ENCODE assay signal across 9 cellular contexts in the genomic region with DNA sequence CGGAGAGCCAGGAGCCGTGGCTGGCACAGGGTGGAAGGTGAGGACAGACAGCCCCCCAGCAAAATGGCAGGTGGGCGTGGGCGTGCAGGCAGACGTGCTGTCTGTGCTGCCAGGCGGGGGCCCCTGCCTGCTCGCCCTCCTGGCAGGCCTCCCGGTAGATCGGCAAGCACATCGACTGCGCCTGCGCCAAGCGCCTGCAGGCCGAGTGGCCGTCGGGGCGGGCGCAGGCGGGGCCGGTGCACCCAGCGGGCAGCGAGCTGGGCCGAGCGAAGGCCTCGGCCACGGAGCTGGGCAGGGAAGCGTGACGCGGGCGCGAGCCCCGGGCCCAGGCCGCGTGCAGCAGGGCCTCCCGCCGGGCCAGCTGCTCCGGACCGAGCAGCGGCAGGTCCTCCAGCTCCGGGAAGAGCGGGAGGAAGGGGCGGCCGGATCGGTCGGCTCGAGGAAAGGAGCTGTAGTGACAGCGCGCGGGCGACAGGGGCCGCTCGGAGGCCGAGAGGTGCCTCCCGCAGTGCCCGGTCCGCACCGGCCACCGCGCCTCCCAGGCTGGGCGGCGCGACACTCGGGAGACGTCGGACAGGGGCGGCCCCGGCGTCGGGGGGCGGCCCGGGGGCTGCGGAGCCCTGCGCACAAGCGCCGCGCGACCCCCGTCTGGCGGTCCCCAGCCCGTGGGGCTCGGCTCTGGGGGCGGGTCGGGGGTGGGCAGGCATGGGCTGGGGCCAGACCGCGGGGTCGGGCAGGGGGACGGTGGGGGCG. TPM values are rescaled to one million over a fixed set of nuclear protein-coding genes. Genes with fewer than 3 reads are reported as not detected.
DNase-seq lines count a peak whose midpoint lies in the region; ATAC-seq and TF ChIP-seq lines count a peak whose summit lies in the region.
"Had no signal": no experiment of that assay in that cellular context is flagged by ENCODE, and none has a peak within 500 bp of the region (broad histone marks: within the 10 kb centered on the region; RNA-seq: fewer than 3 reads in every experiment).

No MANE protein-coding gene starts in this region.

- ATAC-seq in T-cell (replicated peaks in 1 of 4) (peak; percentile 31 to 46 (median 36)), HG03378 (IDR thresholded peaks at IDR 0.05; ENCODE audit: unreplicated experiment) (no peak), GM19035 (IDR thresholded peaks at IDR 0.05; ENCODE audit: unreplicated experiment) (no peak)
- peak; percentile 75 for ATAC-seq in naive thymus-derived CD4-positive, alpha-beta T cell

- H3K4me1 Mint-ChIP-seq in T-cell, result peaks cover 15 to 21% (median 16%) of the 10 kb centered on the region in 3 donors
- H3K4me1 Mint-ChIP-seq in naive thymus-derived CD4-positive, alpha-beta T cell, result peaks cover 8 to 23% (median 20%) of the 10 kb centered on the region in 7 donors

- no peaks in the 10 kb centered on the region for H3K27me3 ChIP-seq in naive thymus-derived CD4-positive, alpha-beta T cell (ENCODE audit: control insufficient read depth in 2 of 2, insufficient read depth in 2 of 2, low read length in 2 of 2)

- peak; percentile 24 for TF ChIP-seq CTCF in fibroblast of pulmonary artery (IDR thresholded peaks at IDR 0.05; ENCODE audit: low read length, missing control alignments)

- POLR2A ChIA-PET in T-cell (lab: Charles Lee), result no interaction called here
- POLR2A ChIA-PET in naive thymus-derived CD4-positive, alpha-beta T cell (lab: Charles Lee), result no interaction called here

- H3K27ac Mint-ChIP-seq in T-cell, result no peak overlapping the region
- H3K27ac Mint-ChIP-seq in naive thymus-derived CD4-positive, alpha-beta T cell, result no peak overlapping the region
- H3K27ac Mint-ChIP-seq: IgD-negative memory B cell had no signal

- H3K4me1 ChIP-seq in naive thymus-derived CD4-positive, alpha-beta T cell (ENCODE audit: control insufficient read depth in 2 of 2, insufficient read depth in 2 of 2, low read length in 2 of 2), result no peaks in the 10 kb centered on the region

- H3K4me3 ChIP-seq in fibroblast of pulmonary artery (replicated peaks; ENCODE audit: low read depth, low read length), result no peak overlapping the region
- H3K4me3 ChIP-seq in naive thymus-derived CD4-positive, alpha-beta T cell (ENCODE audit: low read length), result no peak overlapping the region

- peaks cover 15% of the 10 kb centered on the region for H3K36me3 Mint-ChIP-seq in T-cell
- peaks cover 0 to 17% (median 9%) of the 10 kb centered on the region in 5 donors for H3K36me3 Mint-ChIP-seq in naive thymus-derived CD4-positive, alpha-beta T cell
- H3K36me3 Mint-ChIP-seq: IgD-negative memory B cell had no signal

- CTCF ChIA-PET in T-cell (lab: Charles Lee), result interaction anchor here in 1 of 2 donors (1.2 kb wide), 1 partner anchor 19 kb away, joined by 4 read pairs; no protein-coding TSS in a partner anchor
- CTCF ChIA-PET in naive thymus-derived CD4-positive, alpha-beta T cell (lab: Charles Lee), result interaction anchor here (0.7 to 1.4 kb wide), 2 partner anchors 49 to 476 kb away, joined by 3 read pairs; a partner anchor contains a TSS

- DNase-seq in COR-L47 (lab: John Stamatoyannopoulos, UW), result peak; percentile 76
- DNase-seq in HuH-7.5 (ENCODE audit: low spot score), result peak; percentile 97
- DNase-seq in T-cell, result peak in 1 of 34 experiments; percentile 25
- DNase-seq in fibroblast of pulmonary artery (ENCODE audit: low read depth), result peak; percentile 69
- no peak for DNase-seq in naive thymus-derived CD4-positive, alpha-beta T cell
- no peak for DNase-seq in effector CD4-positive, alpha-beta T cell

- H3K9me3 Mint-ChIP-seq in T-cell, result no peaks in the 10 kb centered on the region
- H3K9me3 Mint-ChIP-seq in naive thymus-derived CD4-positive, alpha-beta T cell, result no peaks in the 10 kb centered on the region
- H3K9me3 Mint-ChIP-seq: IgD-negative memory B cell had no signal

- no peaks in the 10 kb centered on the region for H3K9me3 ChIP-seq in naive thymus-derived CD4-positive, alpha-beta T cell (ENCODE audit: control insufficient read depth in 2 of 3, low read length in 3 of 3)

- no peak overlapping the region for H3K4me3 Mint-ChIP-seq in T-cell
- H3K4me3 Mint-ChIP-seq in naive thymus-derived CD4-positive, alpha-beta T cell, result peak overlapping the region in 1 of 10 donors; percentile 41

- intact Hi-C loops in naive thymus-derived CD4-positive, alpha-beta T cell (cut with micrococcal nuclease), result no loop called here

- peaks cover 11 to 13% of the 10 kb centered on the region in 2 donors for H3K27me3 Mint-ChIP-seq in T-cell
- H3K27me3 Mint-ChIP-seq in naive thymus-derived CD4-positive, alpha-beta T cell, result peaks cover 4 to 26% (median 9%) of the 10 kb centered on the region in 5 donors

- no peak overlapping the region for H3K27ac ChIP-seq in naive thymus-derived CD4-positive, alpha-beta T cell (ENCODE audit: low read depth, low read length)

- peaks cover 0 to 12% (median 0%) of the 10 kb centered on the region in 3 experiments for H3K36me3 ChIP-seq in naive thymus-derived CD4-positive, alpha-beta T cell (ENCODE audit: control insufficient read depth in 2 of 3, insufficient read depth in 3 of 3, low read length in 3 of 3)

RNA-seq across cellular contexts. Expression of a gene that starts 16.9 kb away (rescaled TPM):
- not detected for total RNA-seq in T-cell
- under 1 TPM in 2 of 5 experiments, not detected in 3; 0.12 to 0.15 TPM for total RNA-seq in naive thymus-derived CD4-positive, alpha-beta T cell
- polyA plus RNA-seq in naive thymus-derived CD4-positive, alpha-beta T cell, result not detected
- polyA plus RNA-seq: IgD-negative memory B cell had no signal

RNA-seq across cellular contexts. Expression of a gene that starts 30.0 kb away (rescaled TPM):
- total RNA-seq in T-cell, result 10 to 100 TPM in 3 of 5 donors, 1 to 10 TPM in 2; 4.2 to 20.7 (median 15.3) TPM
- total RNA-seq in naive thymus-derived CD4-positive, alpha-beta T cell, result 10 to 100 TPM in 3 of 5 experiments, 1 to 10 TPM in 2; 4.7 to 39.5 (median 11.7) TPM
- 1 to 10 TPM; 5.4 to 6.4 TPM for polyA plus RNA-seq in naive thymus-derived CD4-positive, alpha-beta T cell

RNA-seq across cellular contexts. Expression of a gene that starts 50.7 kb away (rescaled TPM):
- not detected for total RNA-seq in T-cell
- not detected for total RNA-seq in naive thymus-derived CD4-positive, alpha-beta T cell
- polyA plus RNA-seq in naive thymus-derived CD4-positive, alpha-beta T cell, result under 1 TPM in 1 of 2 donors, not detected in 1; 0.14 TPM
- polyA plus RNA-seq: IgD-negative memory B cell had no signal

Comparison
In these comparisons a context has a peak if more than half of its experiments do, and no peak if none do; other contexts are left out.
1. DNase-seq: peak in COR-L47 (single experiment), HuH-7.5 (single experiment) and fibroblast of pulmonary artery (single experiment); none in naive thymus-derived CD4-positive, alpha-beta T cell (0 of 9) and effector CD4-positive, alpha-beta T cell (single experiment).
2. ATAC-seq: peak in T-cell (4 of 4) and naive thymus-derived CD4-positive, alpha-beta T cell (single experiment); none in HG03378 (single experiment) and GM19035 (single experiment).